ENCODE assay signal across 11 cellular contexts in genomic region chr4:3299122-3299521, GRCh38.
"Had no signal": no experiment of that assay in that cellular context is flagged by ENCODE, and none has a peak within 500 bp of the region (broad histone marks: within the 10 kb centered on the region; RNA-seq: fewer than 3 reads in every experiment).

No MANE protein-coding gene starts in this region.

- DNase-seq: activated CD4-positive, alpha-beta T cell treated with anti-CD3 and anti-CD28 coated beads, Interleukin-2, amount 50 U/mL, for 4 hours; activated CD4-positive, CD25-positive, alpha-beta regulatory T cell treated with anti-CD3 and anti-CD28 coated beads, Interleukin-2, amount 50 U/mL, for 72 hours; activated gamma-delta T cell; activated naive CD8-positive, alpha-beta T cell treated with anti-CD3 and anti-CD28 coated beads, Interleukin-2, amount 10 ng/mL, durations not matched to agents 7 days and 5 days; activated T-cell treated with anti-CD3 and anti-CD28 coated beads, Interleukin-2, amount 50 U/mL, for 4 hours; left ventricle myocardium inferior; naive thymus-derived CD8-positive, alpha-beta T cell; uterus had no signal

- H3K27ac ChIP-seq: left ventricle myocardium inferior, uterus had no signal

- H3K9me3 ChIP-seq: left ventricle myocardium inferior, uterus had no signal

- H3K36me3 ChIP-seq: left ventricle myocardium inferior, uterus had no signal

- H3K27me3 Mint-ChIP-seq: memory B cell had no signal

- ATAC-seq: activated T-cell treated with anti-CD3 and anti-CD28 coated beads, Interleukin-2, amount 50 U/mL, for 4 hours; esophagus mucosa; naive thymus-derived CD8-positive, alpha-beta T cell; stimulated activated effector memory CD8-positive, alpha-beta T cell treated with anti-CD3 and anti-CD28 coated beads, Interleukin-12 subunit alpha, Interleukin-12 subunit beta, amount 100 ng/mL, for 72 hours had no signal

- H3K4me3 ChIP-seq: left ventricle myocardium inferior, uterus had no signal

- H3K4me3 Mint-ChIP-seq: activated naive CD8-positive, alpha-beta T cell treated with anti-CD3 and anti-CD28 coated beads, Interleukin-2, amount 10 ng/mL, durations not matched to agents 7 days and 5 days; activated T-cell treated with anti-CD3 and anti-CD28 coated beads, Interleukin-2, amount 50 U/mL, for 4 hours; memory B cell; stimulated activated effector memory CD8-positive, alpha-beta T cell treated with anti-CD3 and anti-CD28 coated beads, Interleukin-12 subunit alpha, Interleukin-12 subunit beta, amount 100 ng/mL, for 72 hours had no signal

- H3K9me3 Mint-ChIP-seq: activated naive CD8-positive, alpha-beta T cell treated with anti-CD3 and anti-CD28 coated beads, Interleukin-2, amount 10 ng/mL, durations not matched to agents 7 days and 5 days had no signal

- H3K36me3 Mint-ChIP-seq: activated naive CD8-positive, alpha-beta T cell treated with anti-CD3 and anti-CD28 coated beads, Interleukin-2, amount 10 ng/mL, durations not matched to agents 7 days and 5 days; stimulated activated effector memory CD8-positive, alpha-beta T cell treated with anti-CD3 and anti-CD28 coated beads, Interleukin-12 subunit alpha, Interleukin-12 subunit beta, amount 100 ng/mL, for 72 hours had no signal

- H3K27me3 ChIP-seq: uterus had no signal

- H3K27ac Mint-ChIP-seq: activated naive CD8-positive, alpha-beta T cell treated with anti-CD3 and anti-CD28 coated beads, Interleukin-2, amount 10 ng/mL, durations not matched to agents 7 days and 5 days; memory B cell; stimulated activated effector memory CD8-positive, alpha-beta T cell treated with anti-CD3 and anti-CD28 coated beads, Interleukin-12 subunit alpha, Interleukin-12 subunit beta, amount 100 ng/mL, for 72 hours had no signal
